Comparison of ENCODE assay signal across 8 cellular contexts in the genomic region with DNA sequence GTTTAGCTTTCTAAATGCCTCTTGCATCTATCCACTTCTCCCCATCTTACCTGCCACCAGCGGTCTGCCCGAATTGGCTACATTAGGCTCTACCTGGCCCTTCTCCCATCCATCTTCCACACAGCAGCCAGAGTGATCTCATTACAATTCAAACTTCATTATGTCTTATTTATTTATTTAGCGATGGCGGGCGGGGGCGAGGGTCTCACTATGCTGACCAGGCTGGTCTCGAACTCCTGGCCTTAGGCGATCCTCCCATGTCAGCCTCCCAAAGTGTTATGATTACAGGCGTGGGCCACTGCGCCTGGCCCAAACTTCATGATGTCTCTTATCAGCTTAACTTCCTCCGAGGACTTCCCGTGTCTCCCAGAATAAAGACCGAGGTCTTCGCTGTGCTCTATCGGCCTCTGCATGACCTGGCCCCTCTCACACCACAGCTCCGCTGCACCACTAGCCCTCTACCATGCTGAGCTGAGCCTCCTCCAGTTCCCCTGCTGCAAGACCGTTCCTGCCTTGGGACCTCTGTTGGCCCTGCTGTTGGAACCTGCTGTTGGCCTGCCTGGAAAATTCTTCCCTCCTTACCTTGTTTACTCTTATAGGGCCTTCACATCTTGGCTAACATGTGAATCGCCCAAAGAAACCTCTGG. TPM values are rescaled to one million over a fixed set of nuclear protein-coding genes. Genes with fewer than 3 reads are reported as not detected.
DNase-seq lines count a peak whose midpoint lies in the region; ATAC-seq and TF ChIP-seq lines count a peak whose summit lies in the region.

No MANE protein-coding gene starts in this region.

- H3K36me3 ChIP-seq in body of pancreas (replicated peaks in 1 of 2; ENCODE audit: insufficient read depth in 1 of 2, low read depth in 2 of 2) = no peaks in the 10 kb centered on the region
- H3K36me3 ChIP-seq in liver (ENCODE audit: control insufficient read depth in 4 of 4, insufficient read depth in 3 of 4, low read depth in 1 of 4, low read length in 3 of 4) = no peaks in the 10 kb centered on the region
- no peaks in the 10 kb centered on the region for H3K36me3 ChIP-seq in thyroid gland

- TF ChIP-seq POLR2A in body of pancreas (IDR thresholded peaks at IDR 0.05) (no peak), thyroid gland (IDR thresholded peaks at IDR 0.05) (no peak)

- 26 to 46% methylated on average over 18 of the region's 18 CpGs for WGBS in body of pancreas, 2 donors
- WGBS in liver = 41% methylated on average over 18 of the region's 18 CpGs
- 43 to 51% methylated on average over 18 of the region's 18 CpGs for WGBS in thyroid gland, 2 donors

- H3K27ac ChIP-seq in body of pancreas (peak overlapping the region; percentile 85 to 90 (median 85)), liver (ENCODE audit: low read depth in 1 of 2, low read length in 2 of 2) (peak overlapping the region; percentile 67 to 73), thyroid gland (peak overlapping the region in 2 of 3 donors; percentile 68 to 87)

- peak overlapping the region; percentile 41 to 45 for H3K9ac ChIP-seq in liver (ENCODE audit: low read depth in 1 of 2, low read length in 2 of 2)

- no peak for TF ChIP-seq RAD21 in liver (IDR thresholded peaks at IDR 0.05)

- CTCF ChIA-PET in activated naive CD4-positive, alpha-beta T cell treated with anti-CD3 and anti-CD28 coated beads for 36 hours (lab: Charles Lee) = no interaction called here

- H3K27me3 Mint-ChIP-seq in activated naive CD4-positive, alpha-beta T cell treated with anti-CD3 and anti-CD28 coated beads for 36 hours (ENCODE audit: low read depth) = peaks cover 7% of the 10 kb centered on the region

- TF ChIP-seq CTCF in body of pancreas (IDR thresholded peaks at IDR 0.05) (no peak), liver (IDR thresholded peaks at IDR 0.05; ENCODE audit: low read depth, low read length, missing input control) (no peak), thyroid gland (IDR thresholded peaks at IDR 0.05) (no peak)

- H3K4me1 Mint-ChIP-seq in activated naive CD4-positive, alpha-beta T cell treated with anti-CD3 and anti-CD28 coated beads for 36 hours (ENCODE audit: low read depth) = peaks cover 32% of the 10 kb centered on the region

- ATAC-seq in body of pancreas (peak; percentile 12), HG03342 (IDR thresholded peaks at IDR 0.05; ENCODE audit: unreplicated experiment) (no peak), HG03571 (IDR thresholded peaks at IDR 0.05; ENCODE audit: unreplicated experiment) (no peak)

- H3K27ac Mint-ChIP-seq in activated naive CD4-positive, alpha-beta T cell treated with anti-CD3 and anti-CD28 coated beads for 36 hours = peak overlapping the region; percentile 77

- peaks cover 24% of the 10 kb centered on the region for H3K36me3 Mint-ChIP-seq in activated naive CD4-positive, alpha-beta T cell treated with anti-CD3 and anti-CD28 coated beads for 36 hours (ENCODE audit: low read depth)

- no peaks in the 10 kb centered on the region for H3K9me3 Mint-ChIP-seq in activated naive CD4-positive, alpha-beta T cell treated with anti-CD3 and anti-CD28 coated beads for 36 hours

- DNase-seq in activated naive CD4-positive, alpha-beta T cell treated with anti-CD3 and anti-CD28 coated beads for 36 hours = peak; percentile 18
- no peak for DNase-seq in activated naive CD4-positive, alpha-beta T cell treated with Interleukin-2 at 50 U/mL for 16 hours
- DNase-seq in NCI-H69 (lab: John Stamatoyannopoulos, UW) (peak; percentile 76), body of pancreas (peak; percentile 30 to 31 (median 30)), thyroid gland (peak in 1 of 2 donors; percentile 19)

- no peaks in the 10 kb centered on the region for H3K27me3 ChIP-seq in body of pancreas
- H3K27me3 ChIP-seq in liver (ENCODE audit: control insufficient read depth in 4 of 4, insufficient read depth in 4 of 4, low read length in 3 of 4) = no peaks in the 10 kb centered on the region
- H3K27me3 ChIP-seq in thyroid gland = no peaks in the 10 kb centered on the region

- intact Hi-C loops in activated naive CD4-positive, alpha-beta T cell treated with anti-CD3 and anti-CD28 coated beads for 36 hours (cut with micrococcal nuclease) = no loop called here
- intact Hi-C loops in body of pancreas (cut with DNase I) (no loop called here), thyroid gland (cut with DNase I) (loop anchor here (5.0 kb wide), 1 partner anchor 120 kb away; no protein-coding TSS in a partner anchor)

- H3K4me3 ChIP-seq in body of pancreas (peak overlapping the region; percentile 84 to 98), liver (ENCODE audit: low read depth in 1 of 3, low read length in 3 of 3) (peak overlapping the region; percentile 77 to 91 (median 87)), thyroid gland (replicated peaks in 1 of 3) (peak overlapping the region in 1 of 3 donors; percentile 95)

- H3K4me1 ChIP-seq in body of pancreas (peaks cover 29% of the 10 kb centered on the region), liver (ENCODE audit: control insufficient read depth in 4 of 4, insufficient read depth in 4 of 4, low read length in 3 of 4) (peaks cover 5 to 28% (median 15%) of the 10 kb centered on the region in 4 donors), thyroid gland (peaks cover 20 to 22% of the 10 kb centered on the region in 2 donors)

- peak overlapping the region; percentile 80 for H3K4me3 Mint-ChIP-seq in activated naive CD4-positive, alpha-beta T cell treated with anti-CD3 and anti-CD28 coated beads for 36 hours

- H3K9me3 ChIP-seq in body of pancreas (no peaks in the 10 kb centered on the region), liver (ENCODE audit: control insufficient read depth in 4 of 4, low read length in 3 of 4) (no peaks in the 10 kb centered on the region), thyroid gland (no peaks in the 10 kb centered on the region)

TF ChIP-seq in liver, 16 proteins besides CTCF, POLR2A, EP300 and RAD21 (continues in another document):
- TF ChIP-seq, protein P1, sequence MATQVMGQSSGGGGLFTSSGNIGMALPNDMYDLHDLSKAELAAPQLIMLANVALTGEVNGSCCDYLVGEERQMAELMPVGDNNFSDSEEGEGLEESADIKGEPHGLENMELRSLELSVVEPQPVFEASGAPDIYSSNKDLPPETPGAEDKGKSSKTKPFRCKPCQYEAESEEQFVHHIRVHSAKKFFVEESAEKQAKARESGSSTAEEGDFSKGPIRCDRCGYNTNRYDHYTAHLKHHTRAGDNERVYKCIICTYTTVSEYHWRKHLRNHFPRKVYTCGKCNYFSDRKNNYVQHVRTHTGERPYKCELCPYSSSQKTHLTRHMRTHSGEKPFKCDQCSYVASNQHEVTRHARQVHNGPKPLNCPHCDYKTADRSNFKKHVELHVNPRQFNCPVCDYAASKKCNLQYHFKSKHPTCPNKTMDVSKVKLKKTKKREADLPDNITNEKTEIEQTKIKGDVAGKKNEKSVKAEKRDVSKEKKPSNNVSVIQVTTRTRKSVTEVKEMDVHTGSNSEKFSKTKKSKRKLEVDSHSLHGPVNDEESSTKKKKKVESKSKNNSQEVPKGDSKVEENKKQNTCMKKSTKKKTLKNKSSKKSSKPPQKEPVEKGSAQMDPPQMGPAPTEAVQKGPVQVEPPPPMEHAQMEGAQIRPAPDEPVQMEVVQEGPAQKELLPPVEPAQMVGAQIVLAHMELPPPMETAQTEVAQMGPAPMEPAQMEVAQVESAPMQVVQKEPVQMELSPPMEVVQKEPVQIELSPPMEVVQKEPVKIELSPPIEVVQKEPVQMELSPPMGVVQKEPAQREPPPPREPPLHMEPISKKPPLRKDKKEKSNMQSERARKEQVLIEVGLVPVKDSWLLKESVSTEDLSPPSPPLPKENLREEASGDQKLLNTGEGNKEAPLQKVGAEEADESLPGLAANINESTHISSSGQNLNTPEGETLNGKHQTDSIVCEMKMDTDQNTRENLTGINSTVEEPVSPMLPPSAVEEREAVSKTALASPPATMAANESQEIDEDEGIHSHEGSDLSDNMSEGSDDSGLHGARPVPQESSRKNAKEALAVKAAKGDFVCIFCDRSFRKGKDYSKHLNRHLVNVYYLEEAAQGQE (IDR thresholded peaks at IDR 0.05) = no peak
- TF ChIP-seq, protein P2, sequence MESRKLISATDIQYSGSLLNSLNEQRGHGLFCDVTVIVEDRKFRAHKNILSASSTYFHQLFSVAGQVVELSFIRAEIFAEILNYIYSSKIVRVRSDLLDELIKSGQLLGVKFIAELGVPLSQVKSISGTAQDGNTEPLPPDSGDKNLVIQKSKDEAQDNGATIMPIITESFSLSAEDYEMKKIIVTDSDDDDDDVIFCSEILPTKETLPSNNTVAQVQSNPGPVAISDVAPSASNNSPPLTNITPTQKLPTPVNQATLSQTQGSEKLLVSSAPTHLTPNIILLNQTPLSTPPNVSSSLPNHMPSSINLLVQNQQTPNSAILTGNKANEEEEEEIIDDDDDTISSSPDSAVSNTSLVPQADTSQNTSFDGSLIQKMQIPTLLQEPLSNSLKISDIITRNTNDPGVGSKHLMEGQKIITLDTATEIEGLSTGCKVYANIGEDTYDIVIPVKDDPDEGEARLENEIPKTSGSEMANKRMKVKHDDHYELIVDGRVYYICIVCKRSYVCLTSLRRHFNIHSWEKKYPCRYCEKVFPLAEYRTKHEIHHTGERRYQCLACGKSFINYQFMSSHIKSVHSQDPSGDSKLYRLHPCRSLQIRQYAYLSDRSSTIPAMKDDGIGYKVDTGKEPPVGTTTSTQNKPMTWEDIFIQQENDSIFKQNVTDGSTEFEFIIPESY (IDR thresholded peaks at IDR 0.05) = no peak
- TF ChIP-seq EGR1 (IDR thresholded peaks at IDR 0.05; ENCODE audit: low read depth in 2 of 2) = no peak
- TF ChIP-seq, protein P3, sequence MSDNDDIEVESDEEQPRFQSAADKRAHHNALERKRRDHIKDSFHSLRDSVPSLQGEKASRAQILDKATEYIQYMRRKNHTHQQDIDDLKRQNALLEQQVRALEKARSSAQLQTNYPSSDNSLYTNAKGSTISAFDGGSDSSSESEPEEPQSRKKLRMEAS (IDR thresholded peaks at IDR 0.05) = no peak
- TF ChIP-seq FOXA2 (IDR thresholded peaks at IDR 0.05) = no peak
- no peak for TF ChIP-seq JUND (IDR thresholded peaks at IDR 0.05)
- TF ChIP-seq SP1 (IDR thresholded peaks at IDR 0.05) = no peak
- no peak for TF ChIP-seq GABPA (IDR thresholded peaks at IDR 0.05 in 1 of 2, conservative IDR thresholded peaks at IDR 0.05 in 1 of 2)
- TF ChIP-seq NR2F2 (IDR thresholded peaks at IDR 0.05) = no peak
- TF ChIP-seq HNF4A (conservative IDR thresholded peaks at IDR 0.05) = no peak
- TF ChIP-seq FOXA1 (IDR thresholded peaks at IDR 0.05) = no peak
- TF ChIP-seq HNF4G (IDR thresholded peaks at IDR 0.05) = no peak
- no peak for TF ChIP-seq RXRA (IDR thresholded peaks at IDR 0.05)
- no peak for TF ChIP-seq YY1 (IDR thresholded peaks at IDR 0.05)
- no peak for TF ChIP-seq TAF1 (conservative IDR thresholded peaks at IDR 0.05)

RNA-seq across cellular contexts. Expression of a gene that starts 0.9 kb away (rescaled TPM):
- 10 to 100 TPM; 44.8 to 52.7 TPM for total RNA-seq in activated naive CD4-positive, alpha-beta T cell treated with anti-CD3 and anti-CD28 coated beads for 36 hours
- 100 to 1,000 TPM; 126 to 197 TPM for total RNA-seq in body of pancreas
- 100 to 1,000 TPM in 1 of 2 donors, 10 to 100 TPM in 1; 39.1 to 136 TPM for total RNA-seq in liver
- polyA plus RNA-seq in liver = 10 to 100 TPM; 38.7 to 51.6 TPM
- 100 to 1,000 TPM; 229 to 418 (median 295) TPM for total RNA-seq in thyroid gland
